In the genomic region with DNA sequence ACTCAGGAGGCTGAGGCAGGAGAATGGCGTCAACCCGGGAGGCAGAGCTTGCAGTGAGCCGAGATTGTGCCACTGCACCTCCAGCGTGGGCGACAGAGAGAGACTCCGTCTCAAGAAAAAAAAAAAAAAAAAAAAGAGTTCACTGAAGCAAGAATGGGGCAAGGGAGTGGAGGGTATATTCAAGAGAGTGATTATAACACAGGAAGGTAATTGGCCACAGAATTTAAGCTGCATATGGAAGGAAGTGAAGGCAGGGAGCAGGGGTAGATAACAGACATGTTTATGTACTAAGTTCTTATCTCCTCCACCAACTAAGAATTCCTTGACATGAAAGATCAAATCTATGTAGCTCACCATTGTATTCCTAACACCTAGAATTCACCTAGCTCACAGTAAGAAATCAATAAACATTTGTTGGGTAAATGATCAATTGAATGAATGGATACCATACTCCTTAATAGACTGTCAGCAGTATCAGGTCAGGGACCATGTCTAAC, we compare ENCODE assay signal across 1 cellular context.
TF ChIP-seq lines count a peak whose summit lies in the region.

No MANE protein-coding gene starts in this region.

TF ChIP-seq in K562, 482 proteins besides CTCF, POLR2A, EP300 and RAD21:
- TF ChIP-seq ZFX (CRISPR knock-in tag; IDR thresholded peaks at IDR 0.05), result no peak
- peak; percentile 40; the same call in 1 of the 2 replicates for TF ChIP-seq TEAD4 (IDR thresholded peaks at IDR 0.05; ENCODE audit: low read length)
- no peak for TF ChIP-seq TEAD4 (CRISPR knock-in tag; IDR thresholded peaks at IDR 0.05; ENCODE audit: borderline replicate concordance)
- TF ChIP-seq KDM1A (IDR thresholded peaks at IDR 0.05), result no peak
- no peak for TF ChIP-seq GTF2A2 (tag; IDR thresholded peaks at IDR 0.05)
- no peak for TF ChIP-seq SAP30 (IDR thresholded peaks at IDR 0.05; ENCODE audit: borderline replicate concordance, insufficient read depth, low read depth, low read length, poor library complexity, severe bottlenecking)
- 0 out of 2 replicates have a peak, but pooled peaks have one; percentile 4 for TF ChIP-seq SMAD4 (CRISPR knock-in tag; conservative IDR thresholded peaks at IDR 0.05)
- no peak for TF ChIP-seq GATA2 (CRISPR knock-in tag; IDR thresholded peaks at IDR 0.05)
- TF ChIP-seq SMARCA4 (IDR thresholded peaks at IDR 0.05), result 0 out of 2 replicates have a peak, but pooled peaks have one; percentile 27
- 0 out of 4 replicates have a peak, but pooled peaks of 1 of the 2 experiments have one; percentile 33 for TF ChIP-seq FOXA3 (CRISPR knock-in tag; conservative IDR thresholded peaks at IDR 0.05 in 1 of 2, IDR thresholded peaks at IDR 0.05 in 1 of 2)
- peak; percentile 82 for TF ChIP-seq SOX6 (IDR thresholded peaks at IDR 0.05)
- TF ChIP-seq NCOR1 (IDR thresholded peaks at IDR 0.05), result 0 out of 2 replicates have a peak, but pooled peaks have one; percentile 12
- no peak for TF ChIP-seq GATAD2B (IDR thresholded peaks at IDR 0.05; ENCODE audit: borderline replicate concordance)
- peak; percentile 41; the same call in 1 of the 2 replicates for TF ChIP-seq DPF2 (IDR thresholded peaks at IDR 0.05)
- TF ChIP-seq, protein P1, sequence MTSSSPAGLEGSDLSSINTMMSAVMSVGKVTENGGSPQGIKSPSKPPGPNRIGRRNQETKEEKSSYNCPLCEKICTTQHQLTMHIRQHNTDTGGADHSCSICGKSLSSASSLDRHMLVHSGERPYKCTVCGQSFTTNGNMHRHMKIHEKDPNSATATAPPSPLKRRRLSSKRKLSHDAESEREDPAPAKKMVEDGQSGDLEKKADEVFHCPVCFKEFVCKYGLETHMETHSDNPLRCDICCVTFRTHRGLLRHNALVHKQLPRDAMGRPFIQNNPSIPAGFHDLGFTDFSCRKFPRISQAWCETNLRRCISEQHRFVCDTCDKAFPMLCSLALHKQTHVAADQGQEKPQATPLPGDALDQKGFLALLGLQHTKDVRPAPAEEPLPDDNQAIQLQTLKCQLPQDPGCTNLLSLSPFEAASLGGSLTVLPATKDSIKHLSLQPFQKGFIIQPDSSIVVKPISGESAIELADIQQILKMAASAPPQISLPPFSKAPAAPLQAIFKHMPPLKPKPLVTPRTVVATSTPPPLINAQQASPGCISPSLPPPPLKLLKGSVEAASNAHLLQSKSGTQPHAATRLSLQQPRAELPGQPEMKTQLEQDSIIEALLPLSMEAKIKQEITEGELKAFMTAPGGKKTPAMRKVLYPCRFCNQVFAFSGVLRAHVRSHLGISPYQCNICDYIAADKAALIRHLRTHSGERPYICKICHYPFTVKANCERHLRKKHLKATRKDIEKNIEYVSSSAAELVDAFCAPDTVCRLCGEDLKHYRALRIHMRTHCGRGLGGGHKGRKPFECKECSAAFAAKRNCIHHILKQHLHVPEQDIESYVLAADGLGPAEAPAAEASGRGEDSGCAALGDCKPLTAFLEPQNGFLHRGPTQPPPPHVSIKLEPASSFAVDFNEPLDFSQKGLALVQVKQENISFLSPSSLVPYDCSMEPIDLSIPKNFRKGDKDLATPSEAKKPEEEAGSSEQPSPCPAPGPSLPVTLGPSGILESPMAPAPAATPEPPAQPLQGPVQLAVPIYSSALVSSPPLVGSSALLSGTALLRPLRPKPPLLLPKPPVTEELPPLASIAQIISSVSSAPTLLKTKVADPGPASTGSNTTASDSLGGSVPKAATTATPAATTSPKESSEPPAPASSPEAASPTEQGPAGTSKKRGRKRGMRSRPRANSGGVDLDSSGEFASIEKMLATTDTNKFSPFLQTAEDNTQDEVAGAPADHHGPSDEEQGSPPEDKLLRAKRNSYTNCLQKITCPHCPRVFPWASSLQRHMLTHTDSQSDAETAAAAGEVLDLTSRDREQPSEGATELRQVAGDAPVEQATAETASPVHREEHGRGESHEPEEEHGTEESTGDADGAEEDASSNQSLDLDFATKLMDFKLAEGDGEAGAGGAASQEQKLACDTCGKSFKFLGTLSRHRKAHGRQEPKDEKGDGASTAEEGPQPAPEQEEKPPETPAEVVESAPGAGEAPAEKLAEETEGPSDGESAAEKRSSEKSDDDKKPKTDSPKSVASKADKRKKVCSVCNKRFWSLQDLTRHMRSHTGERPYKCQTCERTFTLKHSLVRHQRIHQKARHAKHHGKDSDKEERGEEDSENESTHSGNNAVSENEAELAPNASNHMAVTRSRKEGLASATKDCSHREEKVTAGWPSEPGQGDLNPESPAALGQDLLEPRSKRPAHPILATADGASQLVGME (CRISPR knock-in tag; IDR thresholded peaks at IDR 0.05), result no peak
- no peak for TF ChIP-seq IFI16 (CRISPR knock-in tag; IDR thresholded peaks at IDR 0.05)
- TF ChIP-seq GABPB2 (CRISPR knock-in tag; conservative IDR thresholded peaks at IDR 0.05), result no peak
- no peak for TF ChIP-seq NR3C1 (CRISPR knock-in tag; IDR thresholded peaks at IDR 0.05)
- TF ChIP-seq CBFA2T3 (IDR thresholded peaks at IDR 0.05), result peak; percentile 34
- TF ChIP-seq PCBP1 (IDR thresholded peaks at IDR 0.05; ENCODE audit: low read depth, low read length, poor library complexity, severe bottlenecking), result no peak
- no peak for TF ChIP-seq KDM2B (CRISPR knock-in tag; IDR thresholded peaks at IDR 0.05)
- TF ChIP-seq NR4A1 (CRISPR knock-in tag; IDR thresholded peaks at IDR 0.05), result no peak
- TF ChIP-seq NR4A1 (tag; IDR thresholded peaks at IDR 0.05), result no peak
- TF ChIP-seq RBFOX2 (IDR thresholded peaks at IDR 0.05; ENCODE audit: low read depth, low read length), result no peak
- TF ChIP-seq, protein P2, sequence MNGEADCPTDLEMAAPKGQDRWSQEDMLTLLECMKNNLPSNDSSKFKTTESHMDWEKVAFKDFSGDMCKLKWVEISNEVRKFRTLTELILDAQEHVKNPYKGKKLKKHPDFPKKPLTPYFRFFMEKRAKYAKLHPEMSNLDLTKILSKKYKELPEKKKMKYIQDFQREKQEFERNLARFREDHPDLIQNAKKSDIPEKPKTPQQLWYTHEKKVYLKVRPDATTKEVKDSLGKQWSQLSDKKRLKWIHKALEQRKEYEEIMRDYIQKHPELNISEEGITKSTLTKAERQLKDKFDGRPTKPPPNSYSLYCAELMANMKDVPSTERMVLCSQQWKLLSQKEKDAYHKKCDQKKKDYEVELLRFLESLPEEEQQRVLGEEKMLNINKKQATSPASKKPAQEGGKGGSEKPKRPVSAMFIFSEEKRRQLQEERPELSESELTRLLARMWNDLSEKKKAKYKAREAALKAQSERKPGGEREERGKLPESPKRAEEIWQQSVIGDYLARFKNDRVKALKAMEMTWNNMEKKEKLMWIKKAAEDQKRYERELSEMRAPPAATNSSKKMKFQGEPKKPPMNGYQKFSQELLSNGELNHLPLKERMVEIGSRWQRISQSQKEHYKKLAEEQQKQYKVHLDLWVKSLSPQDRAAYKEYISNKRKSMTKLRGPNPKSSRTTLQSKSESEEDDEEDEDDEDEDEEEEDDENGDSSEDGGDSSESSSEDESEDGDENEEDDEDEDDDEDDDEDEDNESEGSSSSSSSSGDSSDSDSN (IDR thresholded peaks at IDR 0.05; ENCODE audit: borderline replicate concordance in 1 of 2, low read depth in 2 of 2, low read length in 2 of 2), result no peak
- no peak for TF ChIP-seq ZNF740 (CRISPR knock-in tag; IDR thresholded peaks at IDR 0.05)
- TF ChIP-seq ZNF740 (tag; IDR thresholded peaks at IDR 0.05), result no peak
- 0 out of 2 replicates have a peak, but pooled peaks have one; percentile 11 for TF ChIP-seq ZNF384 (IDR thresholded peaks at IDR 0.05; ENCODE audit: low read depth, low read length)
- TF ChIP-seq, protein P3, sequence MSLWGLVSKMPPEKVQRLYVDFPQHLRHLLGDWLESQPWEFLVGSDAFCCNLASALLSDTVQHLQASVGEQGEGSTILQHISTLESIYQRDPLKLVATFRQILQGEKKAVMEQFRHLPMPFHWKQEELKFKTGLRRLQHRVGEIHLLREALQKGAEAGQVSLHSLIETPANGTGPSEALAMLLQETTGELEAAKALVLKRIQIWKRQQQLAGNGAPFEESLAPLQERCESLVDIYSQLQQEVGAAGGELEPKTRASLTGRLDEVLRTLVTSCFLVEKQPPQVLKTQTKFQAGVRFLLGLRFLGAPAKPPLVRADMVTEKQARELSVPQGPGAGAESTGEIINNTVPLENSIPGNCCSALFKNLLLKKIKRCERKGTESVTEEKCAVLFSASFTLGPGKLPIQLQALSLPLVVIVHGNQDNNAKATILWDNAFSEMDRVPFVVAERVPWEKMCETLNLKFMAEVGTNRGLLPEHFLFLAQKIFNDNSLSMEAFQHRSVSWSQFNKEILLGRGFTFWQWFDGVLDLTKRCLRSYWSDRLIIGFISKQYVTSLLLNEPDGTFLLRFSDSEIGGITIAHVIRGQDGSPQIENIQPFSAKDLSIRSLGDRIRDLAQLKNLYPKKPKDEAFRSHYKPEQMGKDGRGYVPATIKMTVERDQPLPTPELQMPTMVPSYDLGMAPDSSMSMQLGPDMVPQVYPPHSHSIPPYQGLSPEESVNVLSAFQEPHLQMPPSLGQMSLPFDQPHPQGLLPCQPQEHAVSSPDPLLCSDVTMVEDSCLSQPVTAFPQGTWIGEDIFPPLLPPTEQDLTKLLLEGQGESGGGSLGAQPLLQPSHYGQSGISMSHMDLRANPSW (CRISPR knock-in tag; IDR thresholded peaks at IDR 0.05), result no peak
- no peak for TF ChIP-seq KLF13 (tag; IDR thresholded peaks at IDR 0.05; ENCODE audit: borderline replicate concordance, low read depth)
- TF ChIP-seq MNT (conservative IDR thresholded peaks at IDR 0.05), result no peak
- no peak for TF ChIP-seq HDGF (IDR thresholded peaks at IDR 0.05)
- TF ChIP-seq U2AF1 (optimal IDR thresholded peaks at IDR 0.05; ENCODE audit: low read depth, low read length), result no peak
- peak; percentile 40 for TF ChIP-seq TAL1 (IDR thresholded peaks at IDR 0.05)
- TF ChIP-seq RB1 (IDR thresholded peaks at IDR 0.05; ENCODE audit: low read depth), result no peak
- peak; percentile 29; the same call in 1 of the 2 replicates for TF ChIP-seq SMARCE1 (IDR thresholded peaks at IDR 0.05)
- no peak for TF ChIP-seq ZNF668 (CRISPR knock-in tag; IDR thresholded peaks at IDR 0.05)
- no peak for TF ChIP-seq KLF6 (CRISPR knock-in tag; IDR thresholded peaks at IDR 0.05; ENCODE audit: borderline replicate concordance)
- no peak for TF ChIP-seq GABPB1 (CRISPR knock-in tag; IDR thresholded peaks at IDR 0.05)
- no peak for TF ChIP-seq HNRNPUL1 (IDR thresholded peaks at IDR 0.05; ENCODE audit: low read length)
- peak; percentile 62; the same call in 1 of the 2 replicates for TF ChIP-seq ARID1B (IDR thresholded peaks at IDR 0.05)
- TF ChIP-seq, protein P4, sequence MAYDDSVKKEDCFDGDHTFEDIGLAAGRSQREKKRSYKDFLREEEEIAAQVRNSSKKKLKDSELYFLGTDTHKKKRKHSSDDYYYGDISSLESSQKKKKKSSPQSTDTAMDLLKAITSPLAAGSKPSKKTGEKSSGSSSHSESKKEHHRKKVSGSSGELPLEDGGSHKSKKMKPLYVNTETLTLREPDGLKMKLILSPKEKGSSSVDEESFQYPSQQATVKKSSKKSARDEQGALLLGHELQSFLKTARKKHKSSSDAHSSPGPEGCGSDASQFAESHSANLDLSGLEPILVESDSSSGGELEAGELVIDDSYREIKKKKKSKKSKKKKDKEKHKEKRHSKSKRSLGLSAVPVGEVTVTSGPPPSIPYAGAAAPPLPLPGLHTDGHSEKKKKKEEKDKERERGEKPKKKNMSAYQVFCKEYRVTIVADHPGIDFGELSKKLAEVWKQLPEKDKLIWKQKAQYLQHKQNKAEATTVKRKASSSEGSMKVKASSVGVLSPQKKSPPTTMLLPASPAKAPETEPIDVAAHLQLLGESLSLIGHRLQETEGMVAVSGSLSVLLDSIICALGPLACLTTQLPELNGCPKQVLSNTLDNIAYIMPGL (CRISPR knock-in tag; IDR thresholded peaks at IDR 0.05), result no peak
